17 cellular contexts compared by ENCODE assay signal in genomic region chr2:98658816-98659486, GRCh38. TPM values are rescaled to one million over a fixed set of nuclear protein-coding genes. Genes with fewer than 3 reads are reported as not detected.
A peak's percentile ranks its signal among the peaks of the same experiment; 100 is the strongest.
DNase-seq lines count a peak whose midpoint lies in the region; ATAC-seq and TF ChIP-seq lines count a peak whose summit lies in the region.
"Had no signal": no experiment of that assay in that cellular context is flagged by ENCODE, and none has a peak within 500 bp of the region (broad histone marks: within the 10 kb centered on the region; RNA-seq: fewer than 3 reads in every experiment).

No MANE protein-coding gene starts in this region.

- no peak overlapping the region; the same call in 1 of the 2 replicates for H3K27ac ChIP-seq in DND-41 (ENCODE audit: low read length)
- peak overlapping the region in 3 of 4 donors; percentile 7 to 53 (median 47) for H3K27ac ChIP-seq in Peyer's patch
- H3K27ac ChIP-seq: foreskin keratinocyte, left ventricle myocardium inferior, testis had no signal

- no peak overlapping the region for H3K4me2 ChIP-seq in DND-41 (ENCODE audit: insufficient read depth, low read length)

- ATAC-seq in DND-41 (ENCODE audit: insufficient read depth, low read depth) (0 out of 3 replicates have a peak, but pooled peaks have one; percentile 34), natural killer cell (peak; percentile 27 to 46 (median 43)), HG02840 (IDR thresholded peaks at IDR 0.05; ENCODE audit: low FRiP score, unreplicated experiment) (no peak), GM21529 (IDR thresholded peaks at IDR 0.05; ENCODE audit: unreplicated experiment) (no peak)
- ATAC-seq: foreskin keratinocyte had no signal

- peaks cover 15% of the 10 kb centered on the region for H3K9me3 Mint-ChIP-seq in activated T-helper 2 cell treated with anti-CD3 and anti-CD28 coated beads, Interferon-gamma antibody, Interleukin-2, Interleukin-4, amounts not matched to agents 10 μg/mL and 5 μg/mL and 100 μg/mL, durations not matched to agents 14 hours and 24 hours and 36 hours
- peaks cover 0 to 2% of the 10 kb centered on the region in 2 donors for H3K9me3 Mint-ChIP-seq in natural killer cell

- H3K27ac Mint-ChIP-seq in activated T-helper 2 cell treated with anti-CD3 and anti-CD28 coated beads, Interferon-gamma antibody, Interleukin-2, Interleukin-4, amounts not matched to agents 10 μg/mL and 5 μg/mL and 100 μg/mL, durations not matched to agents 14 hours and 24 hours and 36 hours: peak overlapping the region; percentile 91
- peak overlapping the region; percentile 90 to 96 for H3K27ac Mint-ChIP-seq in natural killer cell
- H3K27ac Mint-ChIP-seq: naive B cell had no signal

- H3K27me3 ChIP-seq in DND-41 (ENCODE audit: insufficient read depth, low read length, poor library complexity) (no peaks in the 10 kb centered on the region), Peyer's patch (no peaks in the 10 kb centered on the region)
- H3K27me3 ChIP-seq: foreskin keratinocyte, testis had no signal

- H3K9me3 ChIP-seq in DND-41 (ENCODE audit: insufficient read depth, low read length, severe bottlenecking) (peaks cover 3% of the 10 kb centered on the region), Peyer's patch (no peaks in the 10 kb centered on the region)
- H3K9me3 ChIP-seq: testis had no signal

- peaks cover 4% of the 10 kb centered on the region; the same call in 1 of the 2 replicates for H4K20me1 ChIP-seq in DND-41 (ENCODE audit: insufficient read depth, low read length)

- peaks cover 76% of the 10 kb centered on the region for H3K4me1 Mint-ChIP-seq in activated T-helper 2 cell treated with anti-CD3 and anti-CD28 coated beads, Interferon-gamma antibody, Interleukin-2, Interleukin-4, amounts not matched to agents 10 μg/mL and 5 μg/mL and 100 μg/mL, durations not matched to agents 14 hours and 24 hours and 36 hours (ENCODE audit: low read depth)
- H3K4me1 Mint-ChIP-seq in natural killer cell: peaks cover 69 to 76% of the 10 kb centered on the region in 2 donors

- TF ChIP-seq CTCF in DND-41 (IDR thresholded peaks at IDR 0.05; ENCODE audit: borderline replicate concordance, extremely low read depth, low read length, poor library complexity, severe bottlenecking) (no peak), Peyer's patch (IDR thresholded peaks at IDR 0.05) (no peak), natural killer cell (IDR thresholded peaks at IDR 0.05) (no peak)

- H3K4me3 Mint-ChIP-seq in activated T-helper 2 cell treated with anti-CD3 and anti-CD28 coated beads, Interferon-gamma antibody, Interleukin-2, Interleukin-4, amounts not matched to agents 10 μg/mL and 5 μg/mL and 100 μg/mL, durations not matched to agents 14 hours and 24 hours and 36 hours (ENCODE audit: low read depth): peak overlapping the region; percentile 78
- H3K4me3 Mint-ChIP-seq in natural killer cell: peak overlapping the region; percentile 91
- H3K4me3 Mint-ChIP-seq: naive B cell had no signal

- H3K4me3 ChIP-seq in DND-41 (ENCODE audit: low read depth in 1 of 2, low read length in 2 of 2): no peak overlapping the region
- H3K4me3 ChIP-seq in Peyer's patch: no peak overlapping the region
- H3K4me3 ChIP-seq: left ventricle myocardium inferior, testis had no signal

- DNase-seq in DND-41: no peak
- no peak for DNase-seq in Peyer's patch
- peak; percentile 17 for DNase-seq in activated T-helper 2 cell treated with anti-CD3 and anti-CD28 coated beads, Interferon-gamma antibody, Interleukin-2, Interleukin-4, amounts not matched to agents 10 μg/mL and 5 μg/mL and 100 μg/mL, durations not matched to agents 14 hours and 24 hours and 36 hours (ENCODE audit: low spot score)
- no peak for DNase-seq in natural killer cell
- DNase-seq in amniotic stem cell (lab: John Stamatoyannopoulos, UW): no peak
- no peak for DNase-seq in COR-L47 (lab: John Stamatoyannopoulos, UW)
- DNase-seq: amygdala, DMS79, left ventricle myocardium inferior, naive B cell, NCI-H1694 treated with DMSO at 0.1 percent for 48 hours, NCI-H446 treated with DMSO at 0.1 percent for 48 hours, SIG-M5, testis had no signal

- no peak for TF ChIP-seq POLR2A in Peyer's patch (IDR thresholded peaks at IDR 0.05)

- no peaks in the 10 kb centered on the region for H3K27me3 Mint-ChIP-seq in activated T-helper 2 cell treated with anti-CD3 and anti-CD28 coated beads, Interferon-gamma antibody, Interleukin-2, Interleukin-4, amounts not matched to agents 10 μg/mL and 5 μg/mL and 100 μg/mL, durations not matched to agents 14 hours and 24 hours and 36 hours (ENCODE audit: low read depth)
- H3K27me3 Mint-ChIP-seq in natural killer cell (ENCODE audit: low read depth in 2 of 2): no peaks in the 10 kb centered on the region
- H3K27me3 Mint-ChIP-seq: naive B cell had no signal

- H3K79me2 ChIP-seq in DND-41 (ENCODE audit: insufficient read depth, low read length): peaks cover 24% of the 10 kb centered on the region

- H3K36me3 ChIP-seq in DND-41 (ENCODE audit: insufficient read depth, low read length) (peaks cover 64% of the 10 kb centered on the region), Peyer's patch (peaks cover 0 to 26% (median 0%) of the 10 kb centered on the region in 3 donors)

- intact Hi-C loops in activated T-helper 2 cell treated with anti-CD3 and anti-CD28 coated beads, Interferon-gamma antibody, Interleukin-2, Interleukin-4, amounts not matched to agents 10 μg/mL and 5 μg/mL and 100 μg/mL, durations not matched to agents 14 hours and 24 hours and 36 hours (cut with micrococcal nuclease): loop anchor here (1.0 to 5.0 kb wide), 3 partner anchors 22 to 112 kb away; partner anchors contain the start of genes COA5 and UNC50
- intact Hi-C loops in natural killer cell (cut with micrococcal nuclease): loop anchor here (5.0 kb wide), 1 partner anchor 192 kb away; no protein-coding TSS in a partner anchor

- H3K4me1 ChIP-seq in DND-41 (ENCODE audit: insufficient read depth, low read length): peaks cover 18% of the 10 kb centered on the region
- H3K4me1 ChIP-seq in Peyer's patch: no peaks in the 10 kb centered on the region
- H3K4me1 ChIP-seq: foreskin keratinocyte, left ventricle myocardium inferior, testis had no signal

- H2AFZ ChIP-seq in DND-41 (ENCODE audit: low read depth, low read length): no peak overlapping the region

- H3K9ac ChIP-seq in DND-41 (ENCODE audit: low read depth, low read length): no peak overlapping the region

- H3K36me3 Mint-ChIP-seq in activated T-helper 2 cell treated with anti-CD3 and anti-CD28 coated beads, Interferon-gamma antibody, Interleukin-2, Interleukin-4, amounts not matched to agents 10 μg/mL and 5 μg/mL and 100 μg/mL, durations not matched to agents 14 hours and 24 hours and 36 hours (ENCODE audit: low read depth): peaks cover 50% of the 10 kb centered on the region
- peaks cover 25% of the 10 kb centered on the region for H3K36me3 Mint-ChIP-seq in natural killer cell

RNA-seq across cellular contexts. Expression of gene UNC50, which starts 50.6 kb away (rescaled TPM):
- total RNA-seq in Peyer's patch: 10 to 100 TPM; 31.1 to 51.7 (median 35.0) TPM
- 39.6 and 40.1 TPM in 2 replicates for total RNA-seq in activated T-helper 2 cell treated with anti-CD3 and anti-CD28 coated beads, Interferon-gamma antibody, Interleukin-2, Interleukin-4, amounts not matched to agents 10 μg/mL and 5 μg/mL and 100 μg/mL, durations not matched to agents 14 hours and 24 hours and 36 hours
- total RNA-seq in natural killer cell: 10 to 100 TPM; 30.8 to 40.5 (median 32.1) TPM

RNA-seq across cellular contexts. Expression of gene COA5, which starts 50.6 kb away (rescaled TPM):
- total RNA-seq in Peyer's patch (10 to 100 TPM; 18.4 to 32.7 (median 27.2) TPM), natural killer cell (10 to 100 TPM; 27.4 to 39.6 (median 36.1) TPM)
- 20.9 and 23.9 TPM in 2 replicates for total RNA-seq in activated T-helper 2 cell treated with anti-CD3 and anti-CD28 coated beads, Interferon-gamma antibody, Interleukin-2, Interleukin-4, amounts not matched to agents 10 μg/mL and 5 μg/mL and 100 μg/mL, durations not matched to agents 14 hours and 24 hours and 36 hours

Comparison
In these comparisons a context has a peak if more than half of its experiments do, and no peak if none do; other contexts are left out.
1. ATAC-seq: peak in DND-41 (single experiment) and natural killer cell (3 of 3); none in HG02840 (single experiment) and GM21529 (single experiment).